38 cellular contexts compared by ENCODE assay signal in the genomic region with DNA sequence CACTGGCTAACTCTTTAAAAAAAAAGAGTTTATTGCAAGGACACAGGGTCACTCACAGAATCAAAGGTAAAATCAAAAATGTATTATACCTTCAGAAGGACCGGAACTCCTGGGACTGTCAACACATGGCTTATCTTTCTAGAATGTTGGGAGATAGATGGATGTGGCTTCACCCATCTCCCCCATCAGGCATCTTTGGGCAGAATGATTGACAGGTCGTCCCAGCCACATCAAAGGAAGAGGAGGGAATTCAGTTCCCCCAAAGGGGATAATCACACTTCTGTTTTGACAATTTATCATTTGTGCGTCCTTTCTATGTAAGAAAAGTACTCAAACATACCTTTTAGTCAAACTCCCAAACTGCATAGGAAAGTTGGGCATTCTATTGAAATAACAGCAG.
"Had no signal": no experiment of that assay in that cellular context is flagged by ENCODE, and none has a peak within 500 bp of the region (broad histone marks: within the 10 kb centered on the region; RNA-seq: fewer than 3 reads in every experiment).

No MANE protein-coding gene starts in this region.

- H3K36me3 Mint-ChIP-seq: activated CD4-positive, alpha-beta memory T cell treated with anti-CD3 and anti-CD28 coated beads for 36 hours; activated naive CD4-positive, alpha-beta T cell treated with anti-CD3 and anti-CD28 coated beads, Interleukin-2, amount 50 U/mL, for 72 hours; T-cell had no signal

- H3K4me3 ChIP-seq: adrenal gland, body of pancreas, breast epithelium, SJSA1 had no signal

- ATAC-seq: activated naive CD4-positive, alpha-beta T cell treated with anti-CD3 and anti-CD28 coated beads, Interleukin-2, amount 50 U/mL, for 72 hours; activated T-cell treated with anti-CD3 and anti-CD28 coated beads, Interleukin-2, amount 50 U/mL, for 4 hours; body of pancreas; Panc1; T-cell had no signal

- H3K9me3 ChIP-seq: adrenal gland, body of pancreas, breast epithelium, SJSA1, SK-N-SH had no signal

- H3K36me3 ChIP-seq: adrenal gland, breast epithelium, SJSA1 had no signal

- H3K4me1 Mint-ChIP-seq: activated B cell treated with CpG ODN at 0.5 μM for 24 hours, T-cell had no signal

- H3K4me3 Mint-ChIP-seq: activated B cell treated with CpG ODN at 0.5 μM for 24 hours; activated CD4-positive, alpha-beta memory T cell treated with anti-CD3 and anti-CD28 coated beads for 36 hours; activated naive CD4-positive, alpha-beta T cell treated with anti-CD3 and anti-CD28 coated beads for 36 hours; activated T-cell treated with anti-CD3 and anti-CD28 coated beads, Interleukin-2, amount 50 U/mL, for 4 hours; activated T-helper 1 cell treated with anti-CD3 and anti-CD28 coated beads, Interleukin-12 subunit alpha, Interleukin-12 subunit beta, Interleukin-2, Interleukin-4 antibody, amounts not matched to agents 30 ng/mL and 10 ng/mL and 1 ng/mL, durations not matched to agents 14 hours and 24 hours and 36 hours; T-cell had no signal

- FAIRE-seq: astrocyte had no signal

- DNase-seq: activated B cell treated with CpG ODN at 0.5 μM for 24 hours; activated CD4-positive, alpha-beta memory T cell treated with anti-CD3 and anti-CD28 coated beads for 36 hours; activated CD4-positive, alpha-beta T cell treated with anti-CD3 and anti-CD28 coated beads for 4 hours; activated CD4-positive, alpha-beta T cell treated with anti-CD3 and anti-CD28 coated beads, Interleukin-2, amount 50 U/mL, for 1 hour; activated CD4-positive, CD25-positive, alpha-beta regulatory T cell treated with anti-CD3 and anti-CD28 coated beads, Interleukin-2, amount 50 U/mL, for 72 hours; activated CD8-positive, alpha-beta memory T cell treated with anti-CD3 and anti-CD28 coated beads, Interleukin-2, amount 50 U/mL, for 4 hours; activated gamma-delta T cell treated with Interleukin-2 at 50 U/mL for 16 hours; activated naive CD4-positive, alpha-beta T cell treated with anti-CD3 and anti-CD28 coated beads for 36 hours; activated T-cell treated with anti-CD3 and anti-CD28 coated beads for 4 hours; activated T-cell treated with anti-CD3 and anti-CD28 coated beads, Interleukin-2, amount 50 U/mL, for 4 hours; adrenal gland; body of pancreas; caudate nucleus; cerebellar nuclear complex; MM.1S; NCI-H1092 treated with DMSO at 0.1 percent for 48 hours; NCI-H1417; NCI-H146; NCI-H187; NCI-H2029 treated with DMSO at 0.1 percent for 48 hours; NCI-H2107; NCI-H2171; NCI-H446; NCI-H510A treated with DMSO at 0.1 percent for 48 hours; NCI-H526 treated with DMSO at 0.1 percent for 48 hours; NCI-H774; SHP77; SK-N-SH; T-cell; T-helper 2 cell; T-helper 9 cell had no signal

- H3K27me3 Mint-ChIP-seq: activated CD4-positive, alpha-beta memory T cell treated with anti-CD3 and anti-CD28 coated beads for 36 hours had no signal

- H3K9me3 Mint-ChIP-seq: activated B cell treated with CpG ODN at 0.5 μM for 24 hours; activated CD4-positive, alpha-beta memory T cell treated with anti-CD3 and anti-CD28 coated beads for 36 hours; activated naive CD4-positive, alpha-beta T cell treated with anti-CD3 and anti-CD28 coated beads for 36 hours; activated naive CD4-positive, alpha-beta T cell treated with anti-CD3 and anti-CD28 coated beads, Interleukin-2, amount 50 U/mL, for 72 hours; activated T-cell treated with anti-CD3 and anti-CD28 coated beads, Interleukin-2, amount 50 U/mL, for 4 hours; activated T-helper 1 cell treated with anti-CD3 and anti-CD28 coated beads, Interleukin-12 subunit alpha, Interleukin-12 subunit beta, Interleukin-2, Interleukin-4 antibody, amounts not matched to agents 30 ng/mL and 10 ng/mL and 1 ng/mL, durations not matched to agents 14 hours and 24 hours and 36 hours; T-cell had no signal

- H3K4me1 ChIP-seq: body of pancreas, breast epithelium had no signal

- H3K9ac ChIP-seq: SK-N-SH had no signal

- H3K27ac Mint-ChIP-seq: activated B cell treated with CpG ODN at 0.5 μM for 24 hours; activated CD4-positive, alpha-beta memory T cell treated with anti-CD3 and anti-CD28 coated beads for 36 hours; activated naive CD4-positive, alpha-beta T cell treated with anti-CD3 and anti-CD28 coated beads for 36 hours; activated naive CD4-positive, alpha-beta T cell treated with anti-CD3 and anti-CD28 coated beads, Interleukin-2, amount 50 U/mL, for 72 hours; activated T-helper 1 cell treated with anti-CD3 and anti-CD28 coated beads, Interleukin-12 subunit alpha, Interleukin-12 subunit beta, Interleukin-2, Interleukin-4 antibody, amounts not matched to agents 30 ng/mL and 10 ng/mL and 1 ng/mL, durations not matched to agents 14 hours and 24 hours and 36 hours; T-cell had no signal

- H3K4me2 ChIP-seq: SK-N-SH had no signal

- H3K27ac ChIP-seq: adrenal gland, body of pancreas, breast epithelium, SJSA1, VCaP had no signal

- H3K27me3 ChIP-seq: adrenal gland, body of pancreas, breast epithelium, SJSA1 had no signal
